8 cellular contexts compared by ENCODE assay signal in genomic region chr11:130428271-130428670, GRCh38. TPM values are rescaled to one million over a fixed set of nuclear protein-coding genes. Genes with fewer than 3 reads are reported as not detected.
DNase-seq lines count a peak whose midpoint lies in the region; ATAC-seq and TF ChIP-seq lines count a peak whose summit lies in the region.

TSS of gene ADAMTS8 (minus strand) at chr11:130428609. CDS start at chr11:130428286, 323 bp downstream.

- no peak within 1 kb of the TSS for H3K23ac ChIP-seq in H9 (ENCODE audit: insufficient read length, low read depth, low read length)

- H3K27me3 ChIP-seq in H9 (ENCODE audit: insufficient read depth, low read length) = peaks cover 12% of the 10 kb centered on the region

- H3K36me3 Mint-ChIP-seq in H9 (ENCODE audit: insufficient read depth in 1 of 3, low read depth in 3 of 3) = peaks cover 0 to 7% (median 2%) of the 10 kb centered on the region in 3 experiments; a peak in 4 of 7 replicates
- H3K36me3 Mint-ChIP-seq in T-helper 17 cell (ENCODE audit: low read depth) = peaks cover 7% of the 10 kb centered on the region

- H3K4ac ChIP-seq in H9 (ENCODE audit: low read depth, low read length) = no peak within 1 kb of the TSS

- no peak within 1 kb of the TSS for H4K91ac ChIP-seq in H9 (ENCODE audit: insufficient read length, low read depth, low read length)

- peaks cover 18 to 24% of the 10 kb centered on the region in 2 experiments for H3K4me1 Mint-ChIP-seq in H9
- peaks cover 9% of the 10 kb centered on the region for H3K4me1 Mint-ChIP-seq in T-helper 17 cell

- H3K9me3 ChIP-seq in H9 (ENCODE audit: control insufficient read depth, low read depth, low read length) (no peaks in the 10 kb centered on the region), T-helper 17 cell (ENCODE audit: control insufficient read depth, low read length, poor library complexity, severe bottlenecking) (no peaks in the 10 kb centered on the region)

- peak within 1 kb of the TSS; percentile 39; the same call in 1 of the 2 replicates for H3K14ac ChIP-seq in H9 (ENCODE audit: insufficient read depth, low read length)

- no peak within 1 kb of the TSS for H4K5ac ChIP-seq in H9 (ENCODE audit: insufficient read length, low read depth, low read length)

- no peak within 1 kb of the TSS for H3K56ac ChIP-seq in H9 (ENCODE audit: insufficient read length, low read depth, low read length)

- no peak within 1 kb of the TSS for H2AK5ac ChIP-seq in H9 (ENCODE audit: insufficient read length, low read length)

- peak within 1 kb of the TSS; percentile 74 for H3K4me2 ChIP-seq in H9 (ENCODE audit: insufficient read depth, insufficient read length, low read length)

- H3K4me3 ChIP-seq in skeletal muscle cell (ENCODE audit: low read depth, low read length) = peak within 1 kb of the TSS; percentile 25

- peaks cover 11% of the 10 kb centered on the region for H3K23me2 ChIP-seq in H9 (ENCODE audit: insufficient read length, low read depth, low read length, poor library complexity, severe bottlenecking)

- ATAC-seq in T-helper 17 cell (no peak), left cardiac atrium (peak; percentile 23 to 42), HG03354 (IDR thresholded peaks at IDR 0.05; ENCODE audit: poor library complexity, severe bottlenecking, unreplicated experiment) (no peak)

- H3K4me3 Mint-ChIP-seq in H9 (peak within 1 kb of the TSS; percentile 68 to 91), T-helper 17 cell (peak within 1 kb of the TSS; percentile 78)

- no peak within 1 kb of the TSS for H4K8ac ChIP-seq in H9 (replicated peaks; ENCODE audit: insufficient read length, low read depth, low read length)

- DNase-seq in H9 = no peak
- DNase-seq in T-helper 17 cell = no peak
- no peak for DNase-seq in left cardiac atrium
- DNase-seq in skeletal muscle cell (ENCODE audit: low read depth) = no peak
- no peak for DNase-seq in NCI-H1930 (lab: John Stamatoyannopoulos, UW)
- no peak for DNase-seq in ureter (ENCODE audit: low spot score)
- DNase-seq in germinal center (ENCODE audit: low spot score) = no peak

- peaks cover 55% of the 10 kb centered on the region for H3K27me3 Mint-ChIP-seq in H9 (ENCODE audit: low read depth)
- peaks cover 66% of the 10 kb centered on the region for H3K27me3 Mint-ChIP-seq in T-helper 17 cell

- no peak for TF ChIP-seq CTCF in H9 (conservative IDR thresholded peaks at IDR 0.05)

- no CpG with 5 or more reads among the region's 52 CpGs for WGBS in H9 (ENCODE audit: extremely low coverage, insufficient read length, low lambda C conversion rate)

- H3K79me2 ChIP-seq in H9 (ENCODE audit: insufficient read depth, low read length) = no peaks in the 10 kb centered on the region

- H3K9me3 Mint-ChIP-seq in H9 = peaks cover 0 to 2% of the 10 kb centered on the region in 2 experiments; a peak in 2 of 5 replicates

- no peak within 1 kb of the TSS for H2BK20ac ChIP-seq in H9 (ENCODE audit: low read depth, low read length, poor library complexity, severe bottlenecking)

- intact Hi-C loops in left cardiac atrium (cut with DNase I) = loop anchor here in 1 of 2 donors (5.0 kb wide), 1 partner anchor 216 kb away; no protein-coding TSS in a partner anchor

- H3K4me1 ChIP-seq in H9 (ENCODE audit: insufficient read depth, low read length) = peaks cover 3% of the 10 kb centered on the region; the same call in 1 of the 2 replicates

- H3K9ac ChIP-seq in H9 (ENCODE audit: extremely low read depth, insufficient read length, low read length) = no peak within 1 kb of the TSS

- no peak within 1 kb of the TSS for H2BK12ac ChIP-seq in H9 (ENCODE audit: insufficient read length, low read depth, low read length)

- no peak within 1 kb of the TSS for H2BK120ac ChIP-seq in H9 (ENCODE audit: low read depth, low read length, poor library complexity, severe bottlenecking)

- peak within 1 kb of the TSS; percentile 30 for H3K18ac ChIP-seq in H9 (ENCODE audit: insufficient read length, low read depth, low read length)

- H3T11ph ChIP-seq in H9 (ENCODE audit: low read length) = no peak within 1 kb of the TSS

- H2BK5ac ChIP-seq in H9 (ENCODE audit: insufficient read length, low read length) = no peak within 1 kb of the TSS

- no peak within 1 kb of the TSS for H2AFZ ChIP-seq in H9 (ENCODE audit: low read length)

- H3K27ac Mint-ChIP-seq in H9 (peak within 1 kb of the TSS in 1 of 3 experiments; percentile 76; a peak in 2 of 7 replicates), T-helper 17 cell (no peak within 1 kb of the TSS)

- no peaks in the 10 kb centered on the region for H3K79me1 ChIP-seq in H9 (ENCODE audit: insufficient read depth, low read depth, low read length, poor library complexity, severe bottlenecking)

- H3K27ac ChIP-seq in H9 (ENCODE audit: insufficient read length, low read depth, low read length) = no peak within 1 kb of the TSS

- H4K20me1 ChIP-seq in H9 (ENCODE audit: control insufficient read depth, insufficient read depth, insufficient read length) = no peaks in the 10 kb centered on the region

- H2BK15ac ChIP-seq in H9 (ENCODE audit: low read depth, low read length) = no peak within 1 kb of the TSS

RNA-seq across cellular contexts. Expression of gene ADAMTS8, which starts in this region (rescaled TPM):
- 4.9 and 5.0 TPM in 2 replicates for total RNA-seq in H9 (2021)
- total RNA-seq in T-helper 17 cell = not detected
- 10 to 100 TPM in 1 of 2 donors, 1 to 10 TPM in 1; 3.3 to 53.0 TPM for total RNA-seq in left cardiac atrium
- total RNA-seq in ureter = 1.2 TPM

Comparison
In these comparisons a context has a peak if more than half of its experiments do, and no peak if none do; other contexts are left out.
1. ATAC-seq: peak in left cardiac atrium (2 of 2); none in T-helper 17 cell (single experiment) and HG03354 (single experiment).